In genomic region chr5:41509399-41510175, GRCh38 we compare ENCODE assay signal across 13 cellular contexts. TPM values are rescaled to one million over a fixed set of nuclear protein-coding genes. Genes with fewer than 3 reads are reported as not detected.
DNase-seq lines count a peak whose midpoint lies in the region; ATAC-seq and TF ChIP-seq lines count a peak whose summit lies in the region.
"Had no signal": no experiment of that assay in that cellular context is flagged by ENCODE, and none has a peak within 500 bp of the region (broad histone marks: within the 10 kb centered on the region; RNA-seq: fewer than 3 reads in every experiment).

No MANE protein-coding gene starts in this region.

- POLR2A ChIA-PET in Caco-2 (lab: Charles Lee), result no interaction called here

- WGBS in right cardiac atrium, result 15% methylated on average over 35 of the region's 35 CpGs

- BruUV-seq in Caco-2 (replicated peaks; lab: Mats Ljungman, UMichigan), result no TSS peak

- peaks cover 3% of the 10 kb centered on the region for H3K27me3 Mint-ChIP-seq in Caco-2 (ENCODE audit: insufficient read depth, unreplicated experiment)

- in situ Hi-C loops in astrocyte of the spinal cord (cut with HindIII; ENCODE audit: low sequenced_read_pairs), result no loop called here

- H3K4me3 Mint-ChIP-seq in Caco-2 (ENCODE audit: unreplicated experiment), result peak overlapping the region; percentile 71
- H3K4me3 Mint-ChIP-seq: CD4-positive, CD25-positive, alpha-beta regulatory T cell; memory B cell had no signal

- DNase-seq in Caco-2 (no peak), astrocyte of the spinal cord (ENCODE audit: low read depth, low spot score) (no peak), right cardiac atrium (peak; percentile 16 to 56 (median 31)), posterior vena cava (ENCODE audit: low spot score) (peak; percentile 66), foreskin fibroblast (no peak)
- DNase-seq: activated T-cell treated with anti-CD3 and anti-CD28 coated beads, Interleukin-2, amount 50 U/mL, for 48 hours; CD4-positive, CD25-positive, alpha-beta regulatory T cell; NCI-H226 had no signal

- TF ChIP-seq CTCF in Caco-2 (IDR thresholded peaks at IDR 0.05; ENCODE audit: insufficient read depth in 1 of 2, low read depth in 1 of 2, low read length in 1 of 2, severe bottlenecking in 1 of 2, unreplicated experiment in 1 of 2) (no peak), astrocyte of the spinal cord (IDR thresholded peaks at IDR 0.05; ENCODE audit: low read depth, low read length) (no peak), foreskin fibroblast (IDR thresholded peaks at IDR 0.05; ENCODE audit: low read depth, low read length) (no peak)

- H3K27me3 ChIP-seq in Caco-2 (replicated peaks; ENCODE audit: control insufficient read depth, insufficient read depth, low read length), result no peaks in the 10 kb centered on the region
- no peaks in the 10 kb centered on the region for H3K27me3 ChIP-seq in right cardiac atrium (ENCODE audit: control insufficient read depth, insufficient read depth)

- H3K9me3 Mint-ChIP-seq in Caco-2 (ENCODE audit: unreplicated experiment), result no peaks in the 10 kb centered on the region
- H3K9me3 Mint-ChIP-seq: memory B cell had no signal

- ATAC-seq in right cardiac atrium (peak; percentile 12 to 39), HG03565 (IDR thresholded peaks at IDR 0.05; ENCODE audit: unreplicated experiment) (no peak), GM18519 (IDR thresholded peaks at IDR 0.05; ENCODE audit: low FRiP score, unreplicated experiment) (no peak), HG03108 (IDR thresholded peaks at IDR 0.05; ENCODE audit: unreplicated experiment) (no peak)

- H3K9me3 ChIP-seq in Caco-2 (no peaks in the 10 kb centered on the region), right cardiac atrium (ENCODE audit: control insufficient read depth, low read length) (no peaks in the 10 kb centered on the region)

- peak overlapping the region; percentile 44 for H3K27ac ChIP-seq in right cardiac atrium (ENCODE audit: low read length)

- intact Hi-C loops in Caco-2 (cut with micrococcal nuclease; ENCODE audit: unreplicated experiment) (no loop called here), right cardiac atrium (cut with DNase I) (loop anchor here in 2 of 4 donors (5.0 to 10.0 kb wide), 3 partner anchors 55 to 605 kb away; partner anchors contain the start of gene C7 (in 1 of the 2)), posterior vena cava (cut with DNase I) (loop anchor here in 1 of 2 donors (10.0 kb wide), 1 partner anchor 235 kb away; no protein-coding TSS in a partner anchor)

- no peak overlapping the region for H3K27ac Mint-ChIP-seq in Caco-2 (ENCODE audit: unreplicated experiment)
- H3K27ac Mint-ChIP-seq: CD4-positive, CD25-positive, alpha-beta regulatory T cell; memory B cell had no signal

- H3K36me3 ChIP-seq in Caco-2 (ENCODE audit: control insufficient read depth, insufficient read depth, low read length), result no peaks in the 10 kb centered on the region

- H3K36me3 Mint-ChIP-seq in Caco-2 (ENCODE audit: insufficient read depth, unreplicated experiment), result no peaks in the 10 kb centered on the region
- H3K36me3 Mint-ChIP-seq: CD4-positive, CD25-positive, alpha-beta regulatory T cell; memory B cell had no signal

- H3K4me1 Mint-ChIP-seq in Caco-2 (ENCODE audit: low read depth, unreplicated experiment), result no peaks in the 10 kb centered on the region
- H3K4me1 Mint-ChIP-seq: memory B cell had no signal

- CTCF ChIA-PET in Caco-2 (lab: Charles Lee), result no interaction called here

- H3K4me3 ChIP-seq in Caco-2 (ENCODE audit: low read depth, low read length) (no peak overlapping the region), astrocyte of the spinal cord (ENCODE audit: low read depth, low read length) (peak overlapping the region; percentile 46), right cardiac atrium (ENCODE audit: low read length) (peak overlapping the region; percentile 74), foreskin fibroblast (ENCODE audit: low read depth in 1 of 2, low read length in 2 of 2) (peak overlapping the region in 1 of 2 donors; percentile 45)

- H3K4me1 ChIP-seq in Caco-2 (0 out of 2 replicates have a peak, but pooled peaks cover 3% of the 10 kb centered on the region), right cardiac atrium (ENCODE audit: control insufficient read depth, insufficient read depth, low read length) (no peaks in the 10 kb centered on the region)

RNA-seq across cellular contexts. Expression of gene PLCXD3, which starts 0.8 kb away (rescaled TPM):
- total RNA-seq in Caco-2 (2022) (0.14 and 0.20 TPM in 2 replicates), right cardiac atrium (10 to 100 TPM; 32.7 to 87.4 (median 62.3) TPM), posterior vena cava (10 to 100 TPM; 22.0 to 24.4 TPM)
- 36.2 TPM for polyA plus RNA-seq in right cardiac atrium
- total RNA-seq: CD4-positive, CD25-positive, alpha-beta regulatory T cell; T-helper 2 cell treated with Interferon-gamma antibody and Interleukin-4, amounts not matched to agents 100 ng/mL and 5 ng/mL, for 36 hours had no signal
- polyA plus RNA-seq: CD4-positive, CD25-positive, alpha-beta regulatory T cell had no signal

Comparison
In these comparisons a context has a peak if more than half of its experiments do, and no peak if none do; other contexts are left out.
1. DNase-seq: peak in right cardiac atrium (3 of 3) and posterior vena cava (single experiment); none in Caco-2 (0 of 2), astrocyte of the spinal cord (single experiment) and foreskin fibroblast (0 of 2).
2. ATAC-seq: peak in right cardiac atrium (2 of 2); none in HG03565 (single experiment), GM18519 (single experiment) and HG03108 (single experiment).
3. RNA of gene PLCXD3, which starts 0.8 kb away (total RNA-seq): 32.7 to 87.4 TPM in right cardiac atrium and 22.0 to 24.4 TPM in posterior vena cava; 0.14 to 0.20 TPM in Caco-2; every median in the first group is over 10 times any median in the second.